Comparison of ENCODE assay signal across 8 cellular contexts in genomic region chr1:192809286-192810252, GRCh38. TPM values are rescaled to one million over a fixed set of nuclear protein-coding genes. Genes with fewer than 3 reads are reported as not detected.
A peak's percentile ranks its signal among the peaks of the same experiment; 100 is the strongest.
DNase-seq lines count a peak whose midpoint lies in the region; ATAC-seq and TF ChIP-seq lines count a peak whose summit lies in the region.

No MANE protein-coding gene starts in this region.

- H3K36me3 ChIP-seq in heart right ventricle = peaks cover 0 to 24% (median 0%) of the 10 kb centered on the region in 9 donors

- in situ Hi-C loops in GM13976 (cut with MboI; ENCODE audit: low sequenced_read_pairs, unreplicated experiment) = loop anchor here (25.0 kb wide), 2 partner anchors 203 to 303 kb away; partner anchors contain the start of genes CDC73 and GLRX2

- intact Hi-C loops in heart right ventricle (cut with DNase I) = loop anchor here in 8 of 10 donors (2.0 to 10.0 kb wide), 14 partner anchors 69 to 335 kb away; partner anchors contain the start of genes CDC73 (in 5 of the 8) and RGS13 (in 1 of the 8)

- H3K9me3 Mint-ChIP-seq in activated naive CD8-positive, alpha-beta T cell treated with anti-CD3 and anti-CD28 coated beads, Interleukin-2, amount 50 U/mL, for 24 hours = no peaks in the 10 kb centered on the region
- H3K9me3 Mint-ChIP-seq in progenitor cell of endocrine pancreas (ENCODE audit: low read depth) = no peaks in the 10 kb centered on the region

- H3K4me1 ChIP-seq in heart right ventricle = peaks cover 0 to 59% (median 23%) of the 10 kb centered on the region in 9 donors

- peaks cover 3% of the 10 kb centered on the region for H3K27me3 Mint-ChIP-seq in activated naive CD8-positive, alpha-beta T cell treated with anti-CD3 and anti-CD28 coated beads, Interleukin-2, amount 50 U/mL, for 24 hours
- H3K27me3 Mint-ChIP-seq in progenitor cell of endocrine pancreas = peaks cover 22% of the 10 kb centered on the region

- DNase-seq in COR-L47 (lab: John Stamatoyannopoulos, UW) (peak; percentile 56), HL-60 (ENCODE audit: low read depth in 1 of 2, low spot score in 1 of 2) (peak; percentile 26 to 44), RKO (ENCODE audit: low spot score) (peak; percentile 83), heart right ventricle (peak; percentile 18 to 26), progenitor cell of endocrine pancreas (ENCODE audit: low spot score, unreplicated experiment) (no peak), GM13976 (ENCODE audit: low spot score) (no peak)
- peak; percentile 47 for DNase-seq in activated naive CD8-positive, alpha-beta T cell treated with anti-CD3 and anti-CD28 coated beads, Interleukin-2, amount 50 U/mL, for 24 hours

- H3K4me3 Mint-ChIP-seq in activated naive CD8-positive, alpha-beta T cell treated with anti-CD3 and anti-CD28 coated beads, Interleukin-2, amount 50 U/mL, for 24 hours = peak overlapping the region; percentile 98
- H3K4me3 Mint-ChIP-seq in progenitor cell of endocrine pancreas (ENCODE audit: low read depth) = peak overlapping the region; percentile 86

- H3K4me1 Mint-ChIP-seq in activated naive CD8-positive, alpha-beta T cell treated with anti-CD3 and anti-CD28 coated beads, Interleukin-2, amount 50 U/mL, for 24 hours = peaks cover 46% of the 10 kb centered on the region
- H3K4me1 Mint-ChIP-seq in progenitor cell of endocrine pancreas (ENCODE audit: low read depth) = peaks cover 19% of the 10 kb centered on the region

- peak overlapping the region; percentile 58 for H3K4me3 ChIP-seq in HL-60 (replicated peaks; ENCODE audit: insufficient read depth, low read length)
- peak overlapping the region; percentile 45 to 94 (median 74) for H3K4me3 ChIP-seq in heart right ventricle

- H3K27ac ChIP-seq in HL-60 (replicated peaks) (peak overlapping the region; percentile 41), heart right ventricle (peak overlapping the region; percentile 36 to 94 (median 88))

- H3K27ac Mint-ChIP-seq in activated naive CD8-positive, alpha-beta T cell treated with anti-CD3 and anti-CD28 coated beads, Interleukin-2, amount 50 U/mL, for 24 hours = peak overlapping the region; percentile 88
- H3K27ac Mint-ChIP-seq in progenitor cell of endocrine pancreas = peak overlapping the region; percentile 91

- 15 to 19% methylated on average over 26 of the region's 26 CpGs for WGBS in heart right ventricle, 2 donors

- H3K27me3 ChIP-seq in HL-60 (ENCODE audit: insufficient read depth, poor library complexity, severe bottlenecking) = peaks cover 4% of the 10 kb centered on the region
- no peaks in the 10 kb centered on the region for H3K27me3 ChIP-seq in heart right ventricle

- no peaks in the 10 kb centered on the region for H3K9me3 ChIP-seq in heart right ventricle

- H3K36me3 Mint-ChIP-seq in activated naive CD8-positive, alpha-beta T cell treated with anti-CD3 and anti-CD28 coated beads, Interleukin-2, amount 50 U/mL, for 24 hours (ENCODE audit: low read depth) = peaks cover 11% of the 10 kb centered on the region
- no peaks in the 10 kb centered on the region for H3K36me3 Mint-ChIP-seq in progenitor cell of endocrine pancreas (ENCODE audit: insufficient read depth)

- no peak for TF ChIP-seq CTCF in HL-60 (IDR thresholded peaks at IDR 0.05; ENCODE audit: insufficient read depth, low read length)
- TF ChIP-seq CTCF in heart right ventricle (IDR thresholded peaks at IDR 0.05) = no peak
- no peak for TF ChIP-seq CTCF in progenitor cell of endocrine pancreas (IDR thresholded peaks at IDR 0.05; ENCODE audit: unreplicated experiment)
- TF ChIP-seq CTCF in GM13976 (IDR thresholded peaks at IDR 0.05; ENCODE audit: borderline replicate concordance, control extremely low read depth, extremely low read depth, insufficient read depth, missing control alignments) = no peak

- peak; percentile 47 for ATAC-seq in activated naive CD8-positive, alpha-beta T cell treated with anti-CD3 and anti-CD28 coated beads, Interleukin-2, amount 50 U/mL, for 24 hours
- peak in 5 of 8 donors; percentile 21 to 37 (median 29) for ATAC-seq in heart right ventricle
- no peak for ATAC-seq in HG02885 (IDR thresholded peaks at IDR 0.05; ENCODE audit: poor library complexity, unreplicated experiment)

RNA-seq across cellular contexts. Expression of gene RGS2, which starts 0.7 kb away (rescaled TPM):
- 10 to 100 TPM; 12.2 to 30.8 (median 17.4) TPM for total RNA-seq in heart right ventricle
- 10 to 100 TPM; 24.0 to 27.9 TPM for polyA plus RNA-seq in heart right ventricle
- total RNA-seq in progenitor cell of endocrine pancreas = 21.8 and 22.4 TPM in 2 replicates

Comparison
In these comparisons a context has a peak if more than half of its experiments do, and no peak if none do; other contexts are left out.
1. DNase-seq: peak in COR-L47 (single experiment), HL-60 (2 of 2), RKO (single experiment), activated naive CD8-positive, alpha-beta T cell treated with anti-CD3 and anti-CD28 coated beads, Interleukin-2, amount 50 U/mL, for 24 hours (single experiment) and heart right ventricle (2 of 2); none in progenitor cell of endocrine pancreas (single experiment) and GM13976 (single experiment).